ENCODE assay signal across 14 cellular contexts in genomic region chr2:205716126-205716525, GRCh38. TPM values are rescaled to one million over a fixed set of nuclear protein-coding genes. Genes with fewer than 3 reads are reported as not detected.
DNase-seq lines count a peak whose midpoint lies in the region; ATAC-seq, FAIRE-seq and TF ChIP-seq lines count a peak whose summit lies in the region.
"Had no signal": no experiment of that assay in that cellular context is flagged by ENCODE, and none has a peak within 500 bp of the region (broad histone marks: within the 10 kb centered on the region; RNA-seq: fewer than 3 reads in every experiment).

No MANE protein-coding gene starts in this region.

- H3K36me3 ChIP-seq in OCI-LY3 (replicated peaks; ENCODE audit: low read depth, low read length), result no peaks in the 10 kb centered on the region
- H3K36me3 ChIP-seq in parathyroid adenoma (ENCODE audit: control insufficient read depth, insufficient read depth, low read length), result no peaks in the 10 kb centered on the region
- H3K36me3 ChIP-seq: prostate gland had no signal

- H4K20me1 ChIP-seq in OCI-LY3 (ENCODE audit: insufficient read depth, low read length), result no peaks in the 10 kb centered on the region

- H3K9me3 ChIP-seq in OCI-LY3 (ENCODE audit: insufficient read depth, low read length) (no peaks in the 10 kb centered on the region), parathyroid adenoma (ENCODE audit: control insufficient read depth, low read length) (no peaks in the 10 kb centered on the region)
- H3K9me3 ChIP-seq: prostate gland had no signal

- FAIRE-seq in GM12891 (lab: Jason Lieb, UNC), result peak; percentile 40
- FAIRE-seq: TTC549 had no signal

- no peak overlapping the region for H3K9ac ChIP-seq in OCI-LY3 (ENCODE audit: low read length)
- H3K9ac ChIP-seq in parathyroid adenoma, result no peak overlapping the region

- peaks cover 41% of the 10 kb centered on the region for H3K4me1 ChIP-seq in OCI-LY3 (ENCODE audit: low read length)
- H3K4me1 ChIP-seq in parathyroid adenoma, result no peaks in the 10 kb centered on the region
- H3K4me1 ChIP-seq: prostate gland had no signal

- H3K27ac ChIP-seq in OCI-LY3 (ENCODE audit: low read length) (no peak overlapping the region), parathyroid adenoma (no peak overlapping the region)
- H3K27ac ChIP-seq: prostate gland had no signal

- TF ChIP-seq POLR2A in GM12891 (IDR thresholded peaks at IDR 0.05; ENCODE audit: low read depth, low read length) (no peak), erythroblast (IDR thresholded peaks at IDR 0.05; ENCODE audit: low read length) (no peak)

- H3K4me2 ChIP-seq in OCI-LY3 (ENCODE audit: low read length), result no peak overlapping the region
- H3K4me2 ChIP-seq in parathyroid adenoma (ENCODE audit: low read length), result no peak overlapping the region

- H3K4me3 ChIP-seq in OCI-LY3 (ENCODE audit: low read length), result no peak overlapping the region
- H3K4me3 ChIP-seq in parathyroid adenoma (ENCODE audit: low read depth, low read length), result no peak overlapping the region
- H3K4me3 ChIP-seq: prostate gland had no signal

- DNase-seq in GM12891 (ENCODE audit: insufficient read length, low spot score) (no peak), erythroblast (lab: John Stamatoyannopoulos, UW) (peak; percentile 32 to 39), NOMO-1 treated with dmso at 0.1 percent for 144 hours (lab: John Stamatoyannopoulos, UW; ENCODE audit: unreplicated experiment) (no peak), GM03348 (ENCODE audit: low spot score) (no peak), DMS 273 (lab: John Stamatoyannopoulos, UW; ENCODE audit: unreplicated experiment) (no peak)
- DNase-seq: activated naive CD4-positive, alpha-beta T cell treated with Interleukin-2 at 50 U/mL for 16 hours; EL; islet precursor cell; NCI-H1417 treated with DMSO at 0.1 percent for 48 hours had no signal

- no peak for ATAC-seq in HG02759 (IDR thresholded peaks at IDR 0.05; ENCODE audit: unreplicated experiment)

- H3K27me3 ChIP-seq in OCI-LY3 (ENCODE audit: low read depth, low read length) (peaks cover 7% of the 10 kb centered on the region; the same call in 1 of the 2 replicates), parathyroid adenoma (ENCODE audit: control insufficient read depth, insufficient read depth, low read length) (no peaks in the 10 kb centered on the region)

- TF ChIP-seq CTCF in OCI-LY3 (IDR thresholded peaks at IDR 0.05; ENCODE audit: low read depth, low read length), result peak; percentile 41
- TF ChIP-seq CTCF in parathyroid adenoma (IDR thresholded peaks at IDR 0.05), result peak; percentile 29

- no peaks in the 10 kb centered on the region for H3K79me2 ChIP-seq in OCI-LY3 (ENCODE audit: low read length)
- H3K79me2 ChIP-seq in parathyroid adenoma, result no peaks in the 10 kb centered on the region

- H2AFZ ChIP-seq in OCI-LY3 (ENCODE audit: low read depth, low read length) (no peak overlapping the region), parathyroid adenoma (no peak overlapping the region)

TF ChIP-seq in GM12891, 5 proteins besides CTCF, POLR2A, EP300 and RAD21:
- no peak for TF ChIP-seq SPI1 (IDR thresholded peaks at IDR 0.05; ENCODE audit: low read depth, low read length)
- no peak for TF ChIP-seq PAX5 (IDR thresholded peaks at IDR 0.05; ENCODE audit: insufficient read depth, low read length, severe bottlenecking)
- TF ChIP-seq TAF1 (IDR thresholded peaks at IDR 0.05; ENCODE audit: low read depth, low read length), result no peak
- TF ChIP-seq POU2F2 (IDR thresholded peaks at IDR 0.05; ENCODE audit: low read depth, low read length), result no peak
- TF ChIP-seq POLR2AphosphoS5 (IDR thresholded peaks at IDR 0.05; ENCODE audit: low read depth, low read length), result no peak

RNA-seq across cellular contexts. Expression of gene NRP2, which starts 33.8 kb away (rescaled TPM):
- polyA plus RNA-seq in GM12891 (2012; ENCODE audit: low read depth, missing spikeins), result 0.55 TPM

Comparison
In these comparisons a context has a peak if more than half of its experiments do, and no peak if none do; other contexts are left out.
1. DNase-seq: peak in erythroblast (2 of 2); none in GM12891 (single experiment), NOMO-1 treated with dmso at 0.1 percent for 144 hours (single experiment), GM03348 (single experiment) and DMS 273 (single experiment).